In the genomic region with DNA sequence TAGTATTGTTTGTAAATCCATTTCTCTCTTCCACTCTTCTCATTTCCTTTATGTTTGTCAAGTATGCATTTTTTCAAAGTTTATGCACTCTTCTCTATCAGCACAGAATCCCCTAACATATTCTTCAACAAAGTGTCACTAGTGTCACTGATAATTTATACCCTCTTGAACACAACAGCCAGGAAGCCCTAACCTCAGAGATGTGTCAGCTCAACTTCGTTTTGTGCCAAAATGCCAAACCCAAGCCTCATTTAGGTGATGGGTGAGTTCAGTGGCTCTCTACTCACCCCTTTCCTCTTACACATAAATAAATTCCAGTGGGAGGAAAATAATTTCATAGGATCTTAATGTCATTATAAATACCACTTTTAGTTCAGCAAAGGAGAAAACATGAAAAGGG, we compare ENCODE assay signal across 29 cellular contexts. TPM values are rescaled to one million over a fixed set of nuclear protein-coding genes. Genes with fewer than 3 reads are reported as not detected.
A peak's percentile ranks its signal among the peaks of the same experiment; 100 is the strongest.
DNase-seq lines count a peak whose midpoint lies in the region; ATAC-seq and TF ChIP-seq lines count a peak whose summit lies in the region.
"Had no signal": no experiment of that assay in that cellular context is flagged by ENCODE, and none has a peak within 500 bp of the region (broad histone marks: within the 10 kb centered on the region; RNA-seq: fewer than 3 reads in every experiment).

No MANE protein-coding gene starts in this region.

- H3K4me3 Mint-ChIP-seq in activated T-cell treated with anti-CD3 and anti-CD28 coated beads, Interleukin-2, amount 50 U/mL, for 72 hours = no peak overlapping the region
- H3K4me3 Mint-ChIP-seq in activated T-cell treated with anti-CD3 and anti-CD28 coated beads, Interleukin-2, amount 50 U/mL, for 24 hours = no peak overlapping the region
- no peak overlapping the region for H3K4me3 Mint-ChIP-seq in naive thymus-derived CD8-positive, alpha-beta T cell
- H3K4me3 Mint-ChIP-seq: CD4-positive, CD25-positive, alpha-beta regulatory T cell; neural progenitor cell; T-helper 17 cell had no signal

- H3K9me3 Mint-ChIP-seq in activated T-cell treated with anti-CD3 and anti-CD28 coated beads, Interleukin-2, amount 50 U/mL, for 72 hours = peaks cover 2 to 4% of the 10 kb centered on the region in 2 donors
- peaks cover 4% of the 10 kb centered on the region for H3K9me3 Mint-ChIP-seq in activated T-cell treated with anti-CD3 and anti-CD28 coated beads, Interleukin-2, amount 50 U/mL, for 24 hours
- H3K9me3 Mint-ChIP-seq in naive thymus-derived CD8-positive, alpha-beta T cell = peaks cover 0 to 9% (median 0%) of the 10 kb centered on the region in 9 donors

- peak in 1 of 2 donors; percentile 44 for ATAC-seq in activated T-cell treated with anti-CD3 and anti-CD28 coated beads, Interleukin-2, amount 50 U/mL, for 72 hours (replicated peaks in 1 of 2)
- ATAC-seq in GM19395 (IDR thresholded peaks at IDR 0.05; ENCODE audit: unreplicated experiment) = peak; percentile 20
- no peak for ATAC-seq in naive thymus-derived CD8-positive, alpha-beta T cell
- ATAC-seq: body of pancreas, T-helper 17 cell, upper lobe of right lung had no signal

- H3K4me3 ChIP-seq in fibroblast of mammary gland (ENCODE audit: control insufficient read depth, low read depth, low read length) = no peak overlapping the region
- H3K4me3 ChIP-seq: body of pancreas, dorsolateral prefrontal cortex, GM23248, lung, neural progenitor cell, upper lobe of right lung had no signal

- peaks cover 8% of the 10 kb centered on the region for H3K27me3 Mint-ChIP-seq in activated T-cell treated with anti-CD3 and anti-CD28 coated beads, Interleukin-2, amount 50 U/mL, for 72 hours (ENCODE audit: low read depth)
- H3K27me3 Mint-ChIP-seq in activated T-cell treated with anti-CD3 and anti-CD28 coated beads, Interleukin-2, amount 50 U/mL, for 24 hours = peaks cover 21% of the 10 kb centered on the region
- no peaks in the 10 kb centered on the region for H3K27me3 Mint-ChIP-seq in naive thymus-derived CD8-positive, alpha-beta T cell
- H3K27me3 Mint-ChIP-seq: CD4-positive, CD25-positive, alpha-beta regulatory T cell; T-helper 17 cell had no signal

- peak overlapping the region; percentile 89 for H3K27ac Mint-ChIP-seq in activated T-cell treated with anti-CD3 and anti-CD28 coated beads, Interleukin-2, amount 50 U/mL, for 72 hours
- H3K27ac Mint-ChIP-seq in activated T-cell treated with anti-CD3 and anti-CD28 coated beads, Interleukin-2, amount 50 U/mL, for 24 hours = no peak overlapping the region
- peak overlapping the region in 2 of 10 donors; percentile 53 to 60 for H3K27ac Mint-ChIP-seq in naive thymus-derived CD8-positive, alpha-beta T cell
- H3K27ac Mint-ChIP-seq: neural progenitor cell had no signal

- POLR2A ChIA-PET in naive thymus-derived CD8-positive, alpha-beta T cell (lab: Charles Lee) = no interaction called here

- TF ChIP-seq CTCF in fibroblast of mammary gland (conservative IDR thresholded peaks at IDR 0.05; ENCODE audit: control insufficient read depth, insufficient read depth, low read depth, low read length) = no peak

- H3K4me1 Mint-ChIP-seq in activated T-cell treated with anti-CD3 and anti-CD28 coated beads, Interleukin-2, amount 50 U/mL, for 72 hours (ENCODE audit: low read depth) = peaks cover 10% of the 10 kb centered on the region
- peaks cover 12% of the 10 kb centered on the region for H3K4me1 Mint-ChIP-seq in activated T-cell treated with anti-CD3 and anti-CD28 coated beads, Interleukin-2, amount 50 U/mL, for 24 hours (ENCODE audit: low read depth)
- peaks cover 2 to 9% (median 4%) of the 10 kb centered on the region in 4 donors for H3K4me1 Mint-ChIP-seq in naive thymus-derived CD8-positive, alpha-beta T cell
- H3K4me1 Mint-ChIP-seq: neural progenitor cell had no signal

- peaks cover 3 to 4% of the 10 kb centered on the region in 2 donors for H3K36me3 Mint-ChIP-seq in activated T-cell treated with anti-CD3 and anti-CD28 coated beads, Interleukin-2, amount 50 U/mL, for 72 hours (ENCODE audit: insufficient read depth in 2 of 2)
- H3K36me3 Mint-ChIP-seq in activated T-cell treated with anti-CD3 and anti-CD28 coated beads, Interleukin-2, amount 50 U/mL, for 24 hours (ENCODE audit: low read depth) = no peaks in the 10 kb centered on the region
- peaks cover 0 to under 1% (median 0%) of the 10 kb centered on the region in 3 donors for H3K36me3 Mint-ChIP-seq in naive thymus-derived CD8-positive, alpha-beta T cell
- H3K36me3 Mint-ChIP-seq: CD4-positive, CD25-positive, alpha-beta regulatory T cell; neural progenitor cell had no signal

- no peak for DNase-seq in activated T-cell treated with anti-CD3 and anti-CD28 coated beads, Interleukin-2, amount 50 U/mL, for 72 hours
- no peak for DNase-seq in activated T-cell treated with anti-CD3 and anti-CD28 coated beads, Interleukin-2, amount 50 U/mL, for 24 hours
- DNase-seq in M059J (ENCODE audit: low read depth) (peak; percentile 51), fibroblast of mammary gland (ENCODE audit: low read depth) (peak; percentile 32), occipital lobe (lab: John Stamatoyannopoulos, UW) (no peak)
- DNase-seq in activated naive CD4-positive, alpha-beta T cell (lab: John Stamatoyannopoulos, UW) = no peak
- DNase-seq in naive thymus-derived CD8-positive, alpha-beta T cell = no peak
- DNase-seq: 8988T; activated CD4-positive, alpha-beta T cell treated with anti-CD3 and anti-CD28 coated beads for 48 hours; body of pancreas; CD4-positive, CD25-positive, alpha-beta regulatory T cell; cerebellar nuclear complex; dorsolateral prefrontal cortex; glutamatergic neuron; GM23248; KBM-7; kidney glomerular epithelial cell; NCI-H1048; NCI-H187; NCI-H526; posterior cingulate gyrus; substantia nigra; T-helper 17 cell; upper lobe of right lung had no signal

RNA-seq across cellular contexts. Expression of a gene that starts 22.4 kb away (rescaled TPM):
- 10 to 100 TPM; 81.3 to 82.7 TPM for total RNA-seq in activated T-cell treated with anti-CD3 and anti-CD28 coated beads, Interleukin-2, amount 50 U/mL, for 72 hours
- not detected in 2 replicates for total RNA-seq in M059J (2014; rRNA removed; shearing (Covaris generic))
- not detected for total RNA-seq in occipital lobe
- total RNA-seq in naive thymus-derived CD8-positive, alpha-beta T cell = 10 to 100 TPM; 75.2 to 76.5 TPM
- polyA plus RNA-seq in naive thymus-derived CD8-positive, alpha-beta T cell = 10 to 100 TPM; 34.4 to 46.5 (median 37.5) TPM
- total RNA-seq: endothelial cell of umbilical vein, GM23248, SK-MEL-5 had no signal
- polyA plus RNA-seq: endothelial cell of umbilical vein, GM23248 had no signal

Comparison
In these comparisons a context has a peak if more than half of its experiments do, and no peak if none do; other contexts are left out.
1. DNase-seq: peak in M059J (single experiment) and fibroblast of mammary gland (single experiment); none in activated T-cell treated with anti-CD3 and anti-CD28 coated beads, Interleukin-2, amount 50 U/mL, for 72 hours (0 of 2), activated T-cell treated with anti-CD3 and anti-CD28 coated beads, Interleukin-2, amount 50 U/mL, for 24 hours (single experiment), activated naive CD4-positive, alpha-beta T cell (0 of 4), occipital lobe (single experiment) and naive thymus-derived CD8-positive, alpha-beta T cell (0 of 10).
2. RNA of a gene that starts 22.4 kb away (total RNA-seq): 81.3 to 82.7 TPM in activated T-cell treated with anti-CD3 and anti-CD28 coated beads, Interleukin-2, amount 50 U/mL, for 72 hours and 75.2 to 76.5 TPM in naive thymus-derived CD8-positive, alpha-beta T cell; not detected in M059J and not detected in occipital lobe (single experiment); every median in the first group is over 10 times any median in the second.